ENCODE assay signal across 16 cellular contexts in genomic region chr13:95546919-95547318, GRCh38. TPM values are rescaled to one million over a fixed set of nuclear protein-coding genes. Genes with fewer than 3 reads are reported as not detected.
A peak's percentile ranks its signal among the peaks of the same experiment; 100 is the strongest.
DNase-seq lines count a peak whose midpoint lies in the region; ATAC-seq and TF ChIP-seq lines count a peak whose summit lies in the region.
"Had no signal": no experiment of that assay in that cellular context is flagged by ENCODE, and none has a peak within 500 bp of the region (broad histone marks: within the 10 kb centered on the region; RNA-seq: fewer than 3 reads in every experiment).

No MANE protein-coding gene starts in this region.

- peak; percentile 38 for DNase-seq in H7
- DNase-seq in NT2/D1 (ENCODE audit: low read depth, low spot score), result no peak
- DNase-seq in endodermal cell, result peak; percentile 67
- DNase-seq in islet precursor cell, result no peak
- DNase-seq in DMS53 treated with DMSO at 0.1 percent for 48 hours (lab: John Stamatoyannopoulos, UW; ENCODE audit: unreplicated experiment), result no peak
- DNase-seq: BE2C; CD4-positive, alpha-beta memory T cell; DMS153; DND-41; GF-D8 had no signal

- peaks cover 10% of the 10 kb centered on the region for H3K4me1 Mint-ChIP-seq in endodermal cell

- H3K27ac ChIP-seq in endodermal cell (ENCODE audit: low read depth, low read length), result no peak overlapping the region
- H3K27ac ChIP-seq: A549, C4-2B, HL-60 had no signal

- no peak for ATAC-seq in GM18517 (IDR thresholded peaks at IDR 0.05; ENCODE audit: unreplicated experiment)
- ATAC-seq: A549 had no signal

- no peaks in the 10 kb centered on the region for H3K27me3 ChIP-seq in H7 (ENCODE audit: control insufficient read depth, insufficient read depth, low read length)
- no peaks in the 10 kb centered on the region for H3K27me3 ChIP-seq in NT2/D1 (ENCODE audit: insufficient read depth, insufficient read length)
- H3K27me3 ChIP-seq in endodermal cell (ENCODE audit: control insufficient read depth, insufficient read depth, low read length, poor library complexity, severe bottlenecking), result peaks cover 10% of the 10 kb centered on the region
- H3K27me3 ChIP-seq: BE2C had no signal

- 32 to 33% methylated on average over 1 to 3 of the region's 3 CpGs for WGBS in endodermal cell (ENCODE audit: insufficient coverage in 1 of 2, insufficient read length in 1 of 2), 2 experiments

- H3K27me3 Mint-ChIP-seq in endodermal cell (ENCODE audit: insufficient read depth), result peaks cover 10% of the 10 kb centered on the region

- H3K4me1 ChIP-seq in NT2/D1 (ENCODE audit: insufficient read depth, insufficient read length) (peaks cover 8% of the 10 kb centered on the region), endodermal cell (ENCODE audit: control insufficient read depth, insufficient read depth, low read length) (no peaks in the 10 kb centered on the region)
- H3K4me1 ChIP-seq: BE2C had no signal

- no peak overlapping the region for H3K4me3 ChIP-seq in H7 (ENCODE audit: insufficient read depth, low read depth, low read length)
- H3K4me3 ChIP-seq in NT2/D1 (ENCODE audit: insufficient read length, low read depth), result no peak overlapping the region
- no peak overlapping the region for H3K4me3 ChIP-seq in endodermal cell (ENCODE audit: low read length)
- H3K4me3 ChIP-seq: A549, HAP-1 had no signal

- H3K9me3 ChIP-seq in NT2/D1 (ENCODE audit: insufficient read depth, low read length), result no peaks in the 10 kb centered on the region
- H3K9me3 ChIP-seq in endodermal cell (ENCODE audit: control insufficient read depth, low read length), result no peaks in the 10 kb centered on the region
- H3K9me3 ChIP-seq: A549, BE2C, HAP-1 had no signal

- H3K9me3 Mint-ChIP-seq in endodermal cell, result no peaks in the 10 kb centered on the region

- no peak for TF ChIP-seq CTCF in endodermal cell (conservative IDR thresholded peaks at IDR 0.05)

- H3K36me3 ChIP-seq in H7 (replicated peaks; ENCODE audit: control insufficient read depth, insufficient read depth, low read length) (no peaks in the 10 kb centered on the region), NT2/D1 (ENCODE audit: insufficient read depth, insufficient read length, low read length) (no peaks in the 10 kb centered on the region), endodermal cell (ENCODE audit: control insufficient read depth, insufficient read depth, low read length) (no peaks in the 10 kb centered on the region)
- H3K36me3 ChIP-seq: BE2C, HAP-1 had no signal

- H3K36me3 Mint-ChIP-seq in endodermal cell (ENCODE audit: low read depth), result no peaks in the 10 kb centered on the region
- H3K36me3 Mint-ChIP-seq: CD4-positive, alpha-beta memory T cell had no signal

- peak overlapping the region; percentile 17 for H3K9ac ChIP-seq in NT2/D1 (ENCODE audit: insufficient read length, low read depth)
- H3K9ac ChIP-seq in endodermal cell (ENCODE audit: extremely low read depth, low read length, poor library complexity, severe bottlenecking), result no peak overlapping the region

- no peak overlapping the region for H3K4me3 Mint-ChIP-seq in endodermal cell

- no peak overlapping the region for H3K27ac Mint-ChIP-seq in endodermal cell
- H3K27ac Mint-ChIP-seq: CD4-positive, alpha-beta memory T cell had no signal

RNA-seq across cellular contexts. Expression of gene CLDN10, which starts 5.6 kb away (rescaled TPM):
- total RNA-seq in H7 (2014; rRNA removed; shearing (Covaris generic)), result 17.8 and 21.9 TPM in 2 replicates
- 10 to 100 TPM in 1 of 2 donors, 1 to 10 TPM in 1; 4.6 to 10.6 TPM for total RNA-seq in endodermal cell
- 8.8 TPM for polyA plus RNA-seq in endodermal cell (2013, experiment 1 of 2)
- 7.5 TPM for polyA plus RNA-seq in endodermal cell (2013, experiment 2 of 2)
- total RNA-seq: CD4-positive, alpha-beta memory T cell had no signal
- polyA plus RNA-seq: AG04450; CD4-positive, alpha-beta memory T cell had no signal

Comparison
In these comparisons a context has a peak if more than half of its experiments do, and no peak if none do; other contexts are left out.
1. DNase-seq: peak in H7 (single experiment) and endodermal cell (single experiment); none in NT2/D1 (single experiment), islet precursor cell (single experiment) and DMS53 treated with DMSO at 0.1 percent for 48 hours (single experiment).